ENCODE assay signal across 10 cellular contexts in the genomic region with DNA sequence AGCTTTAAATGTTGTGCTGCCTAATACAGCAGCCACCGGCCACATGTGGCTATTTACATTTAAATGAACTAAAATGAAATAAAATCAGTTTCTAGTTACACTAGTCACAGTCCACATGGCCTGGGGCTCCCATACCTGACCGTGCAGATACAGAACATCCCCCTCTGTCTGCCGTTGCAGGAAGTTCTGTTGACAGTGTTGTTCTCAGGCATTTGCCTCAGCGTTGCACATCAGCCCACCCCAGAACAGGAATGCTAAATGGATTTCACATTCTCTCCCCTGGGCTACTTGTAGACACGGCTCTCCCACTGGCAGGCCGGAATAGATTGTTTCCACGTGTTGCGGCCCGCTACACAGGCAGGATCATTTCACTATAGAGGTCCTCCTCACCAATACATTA. TPM values are rescaled to one million over a fixed set of nuclear protein-coding genes. Genes with fewer than 3 reads are reported as not detected.
DNase-seq lines count a peak whose midpoint lies in the region; ATAC-seq and TF ChIP-seq lines count a peak whose summit lies in the region.
"Had no signal": no experiment of that assay in that cellular context is flagged by ENCODE, and none has a peak within 500 bp of the region (broad histone marks: within the 10 kb centered on the region; RNA-seq: fewer than 3 reads in every experiment).

No MANE protein-coding gene starts in this region.

- no peak overlapping the region for H3K27ac Mint-ChIP-seq in T-cell

- no peaks in the 10 kb centered on the region for H3K27me3 ChIP-seq in MG63

- no peaks in the 10 kb centered on the region for H3K9me3 Mint-ChIP-seq in T-cell

- POLR2A ChIA-PET in RWPE1 (lab: Yijun Ruan, JAX; ENCODE audit: low non-redundant PET) (no interaction called here), T-cell (lab: Charles Lee) (no interaction called here)

- no peaks in the 10 kb centered on the region for H3K9me3 ChIP-seq in MG63

- peaks cover 0 to 3% (median 0%) of the 10 kb centered on the region in 3 donors for H3K4me1 Mint-ChIP-seq in T-cell

- peak overlapping the region; percentile 60 for H3K27ac ChIP-seq in RWPE1

- no peak overlapping the region for H3K4me3 Mint-ChIP-seq in T-cell

- ATAC-seq in GM18861 (IDR thresholded peaks at IDR 0.05; ENCODE audit: unreplicated experiment) (peak; percentile 47), T-cell (replicated peaks in 1 of 4) (no peak)
- ATAC-seq: left colon had no signal

- TF ChIP-seq CTCF in RWPE1 (conservative IDR thresholded peaks at IDR 0.05; ENCODE audit: low read depth), result no peak
- TF ChIP-seq CTCF in fibroblast of the aortic adventitia (IDR thresholded peaks at IDR 0.05; ENCODE audit: insufficient read depth, low read length), result peak; percentile 34

- no peak overlapping the region for H3K4me3 ChIP-seq in fibroblast of the aortic adventitia (ENCODE audit: low read depth, low read length)
- H3K4me3 ChIP-seq in MG63, result no peak overlapping the region

- peak; percentile 6 for DNase-seq in ACHN
- DNase-seq in RWPE1 (ENCODE audit: low spot score), result no peak
- no peak for DNase-seq in fibroblast of the aortic adventitia (ENCODE audit: low read depth)
- no peak for DNase-seq in MG63
- DNase-seq in NCI-H1436 treated with DMSO at 0.1 percent for 48 hours (lab: John Stamatoyannopoulos, UW), result no peak
- no peak for DNase-seq in T-cell
- DNase-seq in NCI-H146 treated with DMSO at 0.1 percent for 48 hours (lab: John Stamatoyannopoulos, UW; ENCODE audit: unreplicated experiment), result no peak
- DNase-seq: left colon, RPMI8226 had no signal

- no peaks in the 10 kb centered on the region for H3K36me3 Mint-ChIP-seq in T-cell

- H3K36me3 ChIP-seq in MG63, result peaks cover 26% of the 10 kb centered on the region

- H3K27me3 Mint-ChIP-seq in T-cell, result no peaks in the 10 kb centered on the region

- in situ Hi-C loops in ACHN (cut with HindIII; ENCODE audit: low pct_ligation_motif_present, low pct_unique_long_range_greater_than_20kb, low sequenced_read_pairs), result no loop called here

- CTCF ChIA-PET in RWPE1 (lab: Yijun Ruan, JAX), result no interaction called here
- CTCF ChIA-PET in T-cell (lab: Charles Lee), result interaction anchor here in 1 of 2 donors (0.6 kb wide), 1 partner anchor 165 kb away, joined by 3 read pairs; no protein-coding TSS in a partner anchor

RNA-seq across cellular contexts. Expression of a gene that starts 26.3 kb away (rescaled TPM):
- total RNA-seq in fibroblast of the aortic adventitia (ENCODE audit: low replicate concordance), result 39.2 and 46.7 TPM in 2 replicates
- total RNA-seq in MG63 (2014; rRNA removed; shearing (Covaris generic); ENCODE audit: low replicate concordance), result 5.3 and 8.2 TPM in 2 replicates
- total RNA-seq in T-cell, result 1 to 10 TPM in 1 of 5 donors, under 1 TPM in 4; 0.12 to 1.1 (median 0.56) TPM
